ENCODE assay signal across 14 cellular contexts in genomic region chr20:45420125-45420524, GRCh38. TPM values are rescaled to one million over a fixed set of nuclear protein-coding genes. Genes with fewer than 3 reads are reported as not detected.
DNase-seq lines count a peak whose midpoint lies in the region; ATAC-seq and TF ChIP-seq lines count a peak whose summit lies in the region.
"Had no signal": no experiment of that assay in that cellular context is flagged by ENCODE, and none has a peak within 500 bp of the region (broad histone marks: within the 10 kb centered on the region; RNA-seq: fewer than 3 reads in every experiment).

No MANE protein-coding gene starts in this region.

- H3K36me3 ChIP-seq in fibroblast of lung (ENCODE audit: control insufficient read depth, insufficient read depth, low read length), result peaks cover 22% of the 10 kb centered on the region
- peaks cover 18 to 62% (median 37%) of the 10 kb centered on the region in 4 donors for H3K36me3 ChIP-seq in sigmoid colon

- DNase-seq in CD14-positive monocyte (ENCODE audit: low spot score) (no peak), fibroblast of lung (ENCODE audit: low read depth in 2 of 2) (no peak), sigmoid colon (no peak), amygdala (lab: John Stamatoyannopoulos, UW) (no peak), NCI-H446 (lab: John Stamatoyannopoulos, UW) (no peak), pons (ENCODE audit: low spot score) (no peak)
- DNase-seq: AML-193; effector CD4-positive, alpha-beta T cell; NCI-H524 had no signal

- peaks cover 2% of the 10 kb centered on the region for H3K4me1 ChIP-seq in fibroblast of lung (ENCODE audit: control insufficient read depth, extremely low read depth, insufficient read depth, low read length)
- H3K4me1 ChIP-seq in sigmoid colon, result peaks cover 0 to 46% (median 39%) of the 10 kb centered on the region in 4 donors

- peaks cover 18% of the 10 kb centered on the region for H3K79me2 ChIP-seq in fibroblast of lung (ENCODE audit: control insufficient read depth, insufficient read depth, low read length)

- H3K27ac ChIP-seq in fibroblast of lung (ENCODE audit: insufficient read depth, low read length), result peak overlapping the region; percentile 80
- H3K27ac ChIP-seq in sigmoid colon, result peak overlapping the region; percentile 20 to 82 (median 57)
- H3K27ac ChIP-seq: neutrophil had no signal

- H3K27me3 Mint-ChIP-seq in CD14-positive monocyte (ENCODE audit: low read depth in 3 of 3), result no peaks in the 10 kb centered on the region
- no peaks in the 10 kb centered on the region for H3K27me3 Mint-ChIP-seq in activated T-helper 17 cell treated with anti-CD3 and anti-CD28 coated beads, Interleukin-2, amount 50 U/mL, for 72 hours

- no peak for TF ChIP-seq POLR2A in sigmoid colon (IDR thresholded peaks at IDR 0.05)

- TF ChIP-seq EP300 in sigmoid colon (IDR thresholded peaks at IDR 0.05), result no peak

- H3K4me1 Mint-ChIP-seq in CD14-positive monocyte, result peaks cover 14% of the 10 kb centered on the region
- peaks cover 17% of the 10 kb centered on the region for H3K4me1 Mint-ChIP-seq in activated T-helper 17 cell treated with anti-CD3 and anti-CD28 coated beads, Interleukin-2, amount 50 U/mL, for 72 hours

- peaks cover 64 to 74% of the 10 kb centered on the region in 2 donors for H3K36me3 Mint-ChIP-seq in CD14-positive monocyte
- peaks cover 80% of the 10 kb centered on the region for H3K36me3 Mint-ChIP-seq in activated T-helper 17 cell treated with anti-CD3 and anti-CD28 coated beads, Interleukin-2, amount 50 U/mL, for 72 hours (ENCODE audit: low read depth)

- H3K4me3 ChIP-seq in fibroblast of lung (replicated peaks in 1 of 4; ENCODE audit: control extremely low read depth in 1 of 4, insufficient read depth in 1 of 4, low read depth in 3 of 4, low read length in 4 of 4) (no peak overlapping the region), sigmoid colon (no peak overlapping the region)
- H3K4me3 ChIP-seq: left lung had no signal

- peak overlapping the region in 4 of 7 donors; percentile 1 to 77 (median 26) for H3K27ac Mint-ChIP-seq in CD14-positive monocyte
- peak overlapping the region; percentile 77 for H3K27ac Mint-ChIP-seq in activated T-helper 17 cell treated with anti-CD3 and anti-CD28 coated beads, Interleukin-2, amount 50 U/mL, for 72 hours

- WGBS in sigmoid colon, 2 donors, result 78 to 93% methylated on average over 8 of the region's 8 CpGs

- no peaks in the 10 kb centered on the region for H4K20me1 ChIP-seq in fibroblast of lung (ENCODE audit: control insufficient read depth, extremely low read depth, insufficient read depth, low read length)

- intact Hi-C loops in CD14-positive monocyte (cut with micrococcal nuclease) (no loop called here), sigmoid colon (cut with DNase I) (no loop called here)

- H3K9me3 ChIP-seq in fibroblast of lung (ENCODE audit: control insufficient read depth, insufficient read depth, low read depth, low read length) (no peaks in the 10 kb centered on the region), sigmoid colon (no peaks in the 10 kb centered on the region)
- H3K9me3 ChIP-seq: left lung, neutrophil had no signal

- H3K9me3 Mint-ChIP-seq in CD14-positive monocyte, result no peaks in the 10 kb centered on the region
- H3K9me3 Mint-ChIP-seq in activated T-helper 17 cell treated with anti-CD3 and anti-CD28 coated beads, Interleukin-2, amount 50 U/mL, for 72 hours, result no peaks in the 10 kb centered on the region

- H3K27me3 ChIP-seq in fibroblast of lung (ENCODE audit: control insufficient read depth, insufficient read depth, low read length) (no peaks in the 10 kb centered on the region), sigmoid colon (no peaks in the 10 kb centered on the region)
- H3K27me3 ChIP-seq: left lung, neutrophil had no signal

- TF ChIP-seq CTCF in CD14-positive monocyte (IDR thresholded peaks at IDR 0.05) (no peak), fibroblast of lung (conservative IDR thresholded peaks at IDR 0.05 in 1 of 2, IDR thresholded peaks at IDR 0.05 in 1 of 2; ENCODE audit: low read depth in 1 of 2, low read length in 2 of 2) (no peak), sigmoid colon (IDR thresholded peaks at IDR 0.05) (no peak)

- no peak overlapping the region for H3K9ac ChIP-seq in fibroblast of lung (ENCODE audit: insufficient read depth, low read length)

- no peak overlapping the region for H3K4me3 Mint-ChIP-seq in CD14-positive monocyte
- no peak overlapping the region for H3K4me3 Mint-ChIP-seq in activated T-helper 17 cell treated with anti-CD3 and anti-CD28 coated beads, Interleukin-2, amount 50 U/mL, for 72 hours

- no peak for ATAC-seq in activated T-helper 17 cell treated with anti-CD3 and anti-CD28 coated beads, Interleukin-2, amount 50 U/mL, for 72 hours (replicated peaks)
- ATAC-seq in HG03097 (IDR thresholded peaks at IDR 0.05; ENCODE audit: low FRiP score, unreplicated experiment), result no peak

- no peak overlapping the region for H2AFZ ChIP-seq in fibroblast of lung (ENCODE audit: low read length)

- H3K4me2 ChIP-seq in fibroblast of lung (ENCODE audit: extremely low read depth, insufficient read depth, low read length), result peak overlapping the region; percentile 5

RNA-seq across cellular contexts. Expression of gene PIGT, which starts 4.2 kb away (rescaled TPM):
- polyA plus RNA-seq in CD14-positive monocyte (10 to 100 TPM; 59.7 to 87.6 TPM), fibroblast of lung (53.9 and 70.0 TPM in 2 replicates), sigmoid colon (10 to 100 TPM; 33.0 to 98.7 (median 43.0) TPM)
- total RNA-seq in activated T-helper 17 cell treated with anti-CD3 and anti-CD28 coated beads, Interleukin-2, amount 50 U/mL, for 72 hours, result 10 to 100 TPM; 34.4 to 67.9 TPM
- total RNA-seq in fibroblast of lung (25.8 and 26.2 TPM in 2 replicates), sigmoid colon (10 to 100 TPM; 49.7 to 66.7 (median 56.1) TPM)
- polyA plus RNA-seq in fibroblast of lung (2012), result 95.8 and 97.6 TPM in 2 replicates
- polyA minus RNA-seq in fibroblast of lung (ENCODE audit: low replicate concordance), result 189 and 267 TPM in 2 replicates

RNA-seq across cellular contexts. Expression of gene DBNDD2, which starts 12.0 kb away (rescaled TPM):
- 10 to 100 TPM; 15.6 to 21.9 TPM for polyA plus RNA-seq in CD14-positive monocyte
- 10 to 100 TPM in 1 of 2 donors, 1 to 10 TPM in 1; 4.6 to 12.5 TPM for total RNA-seq in activated T-helper 17 cell treated with anti-CD3 and anti-CD28 coated beads, Interleukin-2, amount 50 U/mL, for 72 hours
- 3.9 and 4.8 TPM in 2 replicates for total RNA-seq in fibroblast of lung
- 28.1 and 51.8 TPM in 2 replicates for polyA plus RNA-seq in fibroblast of lung
- polyA plus RNA-seq in fibroblast of lung (2012), result 22.2 and 39.9 TPM in 2 replicates
- 11.9 and 54.0 TPM in 2 replicates for polyA minus RNA-seq in fibroblast of lung (ENCODE audit: low replicate concordance)
- total RNA-seq in sigmoid colon, result 100 to 1,000 TPM in 3 of 4 donors, 10 to 100 TPM in 1; 99.7 to 111 (median 103) TPM
- 100 to 1,000 TPM; 112 to 174 (median 137) TPM for polyA plus RNA-seq in sigmoid colon

RNA-seq across cellular contexts. Expression of gene TP53TG5, which starts 42.0 kb away (rescaled TPM):
- polyA plus RNA-seq in CD14-positive monocyte, result under 1 TPM in 1 of 2 donors, not detected in 1; 0.11 TPM
- total RNA-seq in activated T-helper 17 cell treated with anti-CD3 and anti-CD28 coated beads, Interleukin-2, amount 50 U/mL, for 72 hours, result under 1 TPM; 0.11 to 0.50 TPM
- under 0.01 TPM in 1 of 2 replicates, not detected in the other for total RNA-seq in fibroblast of lung
- 0.14 TPM in 1 of 2 replicates, not detected in the other for polyA plus RNA-seq in fibroblast of lung
- polyA plus RNA-seq in fibroblast of lung (2012), result 0.25 and 0.83 TPM in 2 replicates
- 0.16 TPM in 1 of 2 replicates, not detected in the other for polyA minus RNA-seq in fibroblast of lung (ENCODE audit: low replicate concordance)
- under 1 TPM in 1 of 4 donors, not detected in 3; 0.36 TPM for total RNA-seq in sigmoid colon
- under 1 TPM in 1 of 3 donors, not detected in 2; 0.03 TPM for polyA plus RNA-seq in sigmoid colon
- total RNA-seq: H1 had no signal
- polyA plus RNA-seq: H1 had no signal

RNA-seq across cellular contexts. Expression of gene WFDC2, which starts 49.4 kb away (rescaled TPM):
- polyA plus RNA-seq in CD14-positive monocyte, result not detected
- 1 to 10 TPM in 1 of 2 donors, not detected in 1; 3.5 TPM for total RNA-seq in activated T-helper 17 cell treated with anti-CD3 and anti-CD28 coated beads, Interleukin-2, amount 50 U/mL, for 72 hours
- not detected in 2 replicates for total RNA-seq in fibroblast of lung
- not detected in 2 replicates for polyA plus RNA-seq in fibroblast of lung
- not detected in 2 replicates for polyA plus RNA-seq in fibroblast of lung (2012)
- polyA minus RNA-seq in fibroblast of lung (ENCODE audit: low replicate concordance), result not detected in 2 replicates
- total RNA-seq in sigmoid colon, result 10 to 100 TPM; 33.9 to 94.1 (median 39.6) TPM
- polyA plus RNA-seq in sigmoid colon, result 10 to 100 TPM; 29.6 to 86.6 (median 65.5) TPM

RNA-seq across cellular contexts. Expression of gene SYS1, which starts 57.2 kb away (rescaled TPM):
- polyA plus RNA-seq in CD14-positive monocyte (10 to 100 TPM; 22.1 to 23.1 TPM), fibroblast of lung (21.9 and 23.4 TPM in 2 replicates), sigmoid colon (10 to 100 TPM; 14.4 to 35.6 (median 17.1) TPM)
- 10 to 100 TPM; 29.9 to 32.9 TPM for total RNA-seq in activated T-helper 17 cell treated with anti-CD3 and anti-CD28 coated beads, Interleukin-2, amount 50 U/mL, for 72 hours
- total RNA-seq in fibroblast of lung (20.0 and 20.5 TPM in 2 replicates), sigmoid colon (10 to 100 TPM; 44.2 to 58.7 (median 52.2) TPM)
- 17.7 and 18.4 TPM in 2 replicates for polyA plus RNA-seq in fibroblast of lung (2012)
- polyA minus RNA-seq in fibroblast of lung (ENCODE audit: low replicate concordance), result 77.0 and 135 TPM in 2 replicates

Comparison
In these comparisons a context has a peak if more than half of its experiments do, and no peak if none do; other contexts are left out.
1. RNA of gene DBNDD2, which starts 12.0 kb away (total RNA-seq): 99.7 to 111 TPM in sigmoid colon; 4.6 to 12.5 TPM in activated T-helper 17 cell treated with anti-CD3 and anti-CD28 coated beads, Interleukin-2, amount 50 U/mL, for 72 hours and 3.9 to 4.8 TPM in fibroblast of lung; every median in the first group is over 4 times any median in the second.